Comparison of ENCODE assay signal across 19 cellular contexts in genomic region chr10:86342111-86342863, GRCh38. TPM values are rescaled to one million over a fixed set of nuclear protein-coding genes. Genes with fewer than 3 reads are reported as not detected.
DNase-seq lines count a peak whose midpoint lies in the region; ATAC-seq, FAIRE-seq and TF ChIP-seq lines count a peak whose summit lies in the region.
"Had no signal": no experiment of that assay in that cellular context is flagged by ENCODE, and none has a peak within 500 bp of the region (broad histone marks: within the 10 kb centered on the region; RNA-seq: fewer than 3 reads in every experiment).

No MANE protein-coding gene starts in this region.

- no peak for TF ChIP-seq CTCF in HEK293 (tag by site-specific recombination; IDR thresholded peaks at IDR 0.05)
- TF ChIP-seq CTCF in HepG2 (CRISPR knock-in tag; IDR thresholded peaks at IDR 0.05): no peak
- TF ChIP-seq CTCF in smooth muscle cell (IDR thresholded peaks at IDR 0.05; ENCODE audit: borderline replicate concordance, insufficient read depth, poor library complexity, severe bottlenecking): no peak

- no TSS peak for BruUV-seq in HepG2 (replicated peaks; lab: Mats Ljungman, UMichigan)

- POLR2A ChIA-PET in HEK293 (lab: Yijun Ruan, JAX): no interaction called here
- POLR2A ChIA-PET in HepG2 (lab: Yijun Ruan, JAX): no interaction called here

- H3K27ac ChIP-seq in HEK293 (ENCODE audit: extremely low read depth, low read depth, low read length) (no peak overlapping the region), HepG2 (ENCODE audit: extremely low read length, insufficient read depth, low read length) (no peak overlapping the region), smooth muscle cell (ENCODE audit: low read depth) (no peak overlapping the region)

- WGBS in HepG2 (ENCODE audit: low lambda C conversion rate): 28% methylated on average over 6 of the region's 11 CpGs
- 91% methylated on average over 11 of the region's 11 CpGs for WGBS in smooth muscle cell (ENCODE audit: low lambda C conversion rate)

- no peak for TF ChIP-seq POLR2A in HepG2 (IDR thresholded peaks at IDR 0.05; ENCODE audit: insufficient read depth in 1 of 2, low read depth in 2 of 2, low read length in 2 of 2)

- no peak for ATAC-seq in HepG2
- ATAC-seq: Right ventricle myocardium inferior had no signal

- H3K4me3 ChIP-seq in HEK293 (ENCODE audit: low read depth, low read length): no peak overlapping the region
- no peak overlapping the region for H3K4me3 ChIP-seq in HepG2 (replicated peaks in 1 of 3; ENCODE audit: insufficient read depth in 1 of 3, low read depth in 2 of 3, low read length in 3 of 3)
- no peak overlapping the region for H3K4me3 ChIP-seq in smooth muscle cell

- TF ChIP-seq RAD21 in HepG2 (CRISPR knock-in tag; IDR thresholded peaks at IDR 0.05): no peak

- FAIRE-seq in HepG2 (lab: Jason Lieb, UNC): no peak

- H3K4me1 ChIP-seq in HEK293 (ENCODE audit: control insufficient read depth, insufficient read depth, low read length) (no peaks in the 10 kb centered on the region), HepG2 (ENCODE audit: insufficient read depth, low read length) (no peaks in the 10 kb centered on the region), smooth muscle cell (ENCODE audit: low read depth) (peaks cover 24% of the 10 kb centered on the region)

- H3K79me2 ChIP-seq in HepG2 (ENCODE audit: insufficient read depth, low read length) (no peaks in the 10 kb centered on the region), smooth muscle cell (ENCODE audit: low read depth) (no peaks in the 10 kb centered on the region)

- intact Hi-C loops in HepG2 (cut with micrococcal nuclease; ENCODE audit: unreplicated experiment): no loop called here

- DNase-seq in activated effector memory CD4-positive, alpha-beta T cell treated with anti-CD3 and anti-CD28 coated beads, Interleukin-2, amount 50 U/mL, for 16 hours: peak; percentile 51
- no peak for DNase-seq in activated effector memory CD4-positive, alpha-beta T cell treated with Interleukin-2 at 50 U/mL for 16 hours
- no peak for DNase-seq in HepG2 (ENCODE audit: low spot score)
- no peak for DNase-seq in smooth muscle cell (lab: John Stamatoyannopoulos, UW; ENCODE audit: unreplicated experiment)
- no peak for DNase-seq in COLO668 (lab: John Stamatoyannopoulos, UW; ENCODE audit: unreplicated experiment)
- DNase-seq in hippocampal formation (lab: John Stamatoyannopoulos, UW): no peak
- DNase-seq in A172 (ENCODE audit: low spot score): no peak
- DNase-seq: DMS 273 treated with DMSO at 0.1 percent for 48 hours, GOT3, Karpas-422, MM.1S, NCI-H1930, NCI-H2171, NCI-H446 treated with DMSO at 0.1 percent for 48 hours, NCI-H748 treated with DMSO at 0.1 percent for 48 hours had no signal

- no peak overlapping the region for H3K9ac ChIP-seq in HepG2 (ENCODE audit: insufficient read depth, low read depth, low read length)
- H3K9ac ChIP-seq in smooth muscle cell (ENCODE audit: low read depth): no peak overlapping the region

- no peak for TF ChIP-seq EP300 in HepG2 (IDR thresholded peaks at IDR 0.05; ENCODE audit: low read depth in 2 of 2, low read length in 2 of 2)
- no peak for TF ChIP-seq EP300 in HepG2 (CRISPR knock-in tag; IDR thresholded peaks at IDR 0.05; ENCODE audit: borderline replicate concordance)

- no peak overlapping the region for H2AFZ ChIP-seq in HepG2 (ENCODE audit: low read length)
- no peak overlapping the region for H2AFZ ChIP-seq in smooth muscle cell (ENCODE audit: low read depth)

- H4K20me1 ChIP-seq in HepG2 (ENCODE audit: insufficient read depth, low read length) (no peaks in the 10 kb centered on the region), smooth muscle cell (ENCODE audit: low read depth) (peaks cover 87% of the 10 kb centered on the region)

- in situ Hi-C loops in HepG2 (cut with HindIII; ENCODE audit: extremely low pct_ligation_motif_present, low pct_unique_long_range_greater_than_20kb): no loop called here

- CTCF ChIA-PET in HEK293 (lab: Yijun Ruan, JAX) (no interaction called here), HepG2 (lab: Yijun Ruan, JAX; ENCODE audit: low intra/inter-chr PET ratio, low total read pairs) (no interaction called here)

- no peaks in the 10 kb centered on the region for H3F3A ChIP-seq in smooth muscle cell (ENCODE audit: low read depth)

- H3K27me3 ChIP-seq in HepG2 (ENCODE audit: control insufficient read depth in 1 of 2, insufficient read depth in 2 of 2, low read length in 2 of 2): peaks cover 9 to 44% of the 10 kb centered on the region in 2 experiments; a peak in 4 of 5 replicates
- no peaks in the 10 kb centered on the region for H3K27me3 ChIP-seq in smooth muscle cell (ENCODE audit: low read depth)

- H3K36me3 ChIP-seq in HEK293 (ENCODE audit: control insufficient read depth in 2 of 2, insufficient read depth in 1 of 2, low read length in 2 of 2) (no peaks in the 10 kb centered on the region), HepG2 (replicated peaks in 1 of 2; ENCODE audit: control insufficient read depth in 1 of 2, insufficient read depth in 2 of 2, low read length in 2 of 2) (no peaks in the 10 kb centered on the region), smooth muscle cell (ENCODE audit: low read depth) (no peaks in the 10 kb centered on the region)

- H3K9me3 ChIP-seq in HEK293 (ENCODE audit: control insufficient read depth, insufficient read depth, low read depth, low read length): no peaks in the 10 kb centered on the region
- no peaks in the 10 kb centered on the region for H3K9me3 ChIP-seq in HepG2 (ENCODE audit: low read length)
- no peaks in the 10 kb centered on the region for H3K9me3 ChIP-seq in smooth muscle cell (replicated peaks; ENCODE audit: low read depth)

- H3K4me2 ChIP-seq in HepG2 (ENCODE audit: low read depth, low read length): no peak overlapping the region
- peak overlapping the region; percentile 74 for H3K4me2 ChIP-seq in smooth muscle cell

TF ChIP-seq in HEK293, 187 proteins besides CTCF, POLR2A, EP300 and RAD21 (continues in another document):
- TF ChIP-seq ZNF449 (tag by site-specific recombination; IDR thresholded peaks at IDR 0.05): peak; percentile 81; the same call in 1 of the 2 replicates
- TF ChIP-seq FEZF1 (tag by site-specific recombination; IDR thresholded peaks at IDR 0.05): no peak

TF ChIP-seq in HepG2, 621 proteins besides CTCF, POLR2A, EP300 and RAD21 (continues in another document):
- TF ChIP-seq, protein P1, sequence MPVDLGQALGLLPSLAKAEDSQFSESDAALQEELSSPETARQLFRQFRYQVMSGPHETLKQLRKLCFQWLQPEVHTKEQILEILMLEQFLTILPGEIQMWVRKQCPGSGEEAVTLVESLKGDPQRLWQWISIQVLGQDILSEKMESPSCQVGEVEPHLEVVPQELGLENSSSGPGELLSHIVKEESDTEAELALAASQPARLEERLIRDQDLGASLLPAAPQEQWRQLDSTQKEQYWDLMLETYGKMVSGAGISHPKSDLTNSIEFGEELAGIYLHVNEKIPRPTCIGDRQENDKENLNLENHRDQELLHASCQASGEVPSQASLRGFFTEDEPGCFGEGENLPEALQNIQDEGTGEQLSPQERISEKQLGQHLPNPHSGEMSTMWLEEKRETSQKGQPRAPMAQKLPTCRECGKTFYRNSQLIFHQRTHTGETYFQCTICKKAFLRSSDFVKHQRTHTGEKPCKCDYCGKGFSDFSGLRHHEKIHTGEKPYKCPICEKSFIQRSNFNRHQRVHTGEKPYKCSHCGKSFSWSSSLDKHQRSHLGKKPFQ (CRISPR knock-in tag; IDR thresholded peaks at IDR 0.05; ENCODE audit: insufficient replicate concordance): no peak
- TF ChIP-seq CBX2 (IDR thresholded peaks at IDR 0.05; ENCODE audit: low read depth, low read length) (no peak), CBX2 (CRISPR knock-in tag; IDR thresholded peaks at IDR 0.05; ENCODE audit: low read depth) (no peak)

RNA-seq across cellular contexts. Expression of gene GRID1, which starts 24.3 kb away (rescaled TPM):
- total RNA-seq in HepG2 (2016; rRNA removed; fragmentation: Illumina TruSeq; extraction: Trizol) (not detected in 2 replicates), smooth muscle cell (7.4 and 7.5 TPM in 2 replicates)
- not detected in 2 replicates for total RNA-seq in HepG2 (2016; cell fraction: cytosol; rRNA removed; fragmentation: Illumina TruSeq; extraction: Trizol; ENCODE audit: low read depth)
- total RNA-seq in HepG2 (2016; cell fraction: insoluble cytoplasmic fraction; rRNA removed; fragmentation: Illumina TruSeq; extraction: Trizol): not detected in 2 replicates
- total RNA-seq in HepG2 (2016; cell fraction: membrane; rRNA removed; fragmentation: Illumina TruSeq; extraction: Trizol): not detected in 2 replicates
- total RNA-seq in HepG2 (2016; cell fraction: nucleus; rRNA removed; fragmentation: Illumina TruSeq; extraction: Trizol): not detected in 2 replicates
- polyA plus RNA-seq in HepG2 (2011; rRNA removed) (0.03 and 0.05 TPM in 2 replicates), smooth muscle cell (3.1 and 4.4 TPM in 2 replicates)
- polyA plus RNA-seq in HepG2 (2011; cell fraction: cytosol; rRNA removed): 0.01 and 0.03 TPM in 2 replicates
- not detected in 2 replicates for polyA plus RNA-seq in HepG2 (2011; cell fraction: nucleus; rRNA removed)
- not detected in 2 replicates for polyA plus RNA-seq in HepG2 (2012)
- not detected in 2 replicates for polyA plus RNA-seq in HepG2 (2016; cell fraction: cytosol; fragmentation: Illumina TruSeq; extraction: Trizol; ENCODE audit: low read depth)
- not detected in 2 replicates for polyA plus RNA-seq in HepG2 (2016; cell fraction: insoluble cytoplasmic fraction; fragmentation: Illumina TruSeq; extraction: Trizol; ENCODE audit: low read depth)
- not detected in 2 replicates for polyA plus RNA-seq in HepG2 (2016; cell fraction: membrane; fragmentation: Illumina TruSeq; extraction: Trizol; ENCODE audit: low read depth)
- polyA plus RNA-seq in HepG2 (2016; cell fraction: nucleus; fragmentation: Illumina TruSeq; extraction: Trizol; ENCODE audit: insufficient read depth, low read depth): not detected in 2 replicates
- 5.3 TPM in 1 of 2 replicates, not detected in the other for polyA minus RNA-seq in HepG2 (2011; rRNA and poly(A)+ RNA removed; ENCODE audit: low replicate concordance)
- not detected in 2 replicates for polyA minus RNA-seq in HepG2 (2011; cell fraction: cytosol; rRNA and poly(A)+ RNA removed)
- 0.25 TPM in 1 of 2 replicates, not detected in the other for polyA minus RNA-seq in HepG2 (2011; cell fraction: nucleus; rRNA and poly(A)+ RNA removed)
- total RNA-seq in A172 (2014; rRNA removed; shearing (Covaris generic)): 4.9 and 5.2 TPM in 2 replicates
- total RNA-seq: CD8-positive, alpha-beta memory T cell; Daoy had no signal
- polyA plus RNA-seq: CD8-positive, alpha-beta memory T cell had no signal
